ENCODE assay signal across 8 cellular contexts in the genomic region with DNA sequence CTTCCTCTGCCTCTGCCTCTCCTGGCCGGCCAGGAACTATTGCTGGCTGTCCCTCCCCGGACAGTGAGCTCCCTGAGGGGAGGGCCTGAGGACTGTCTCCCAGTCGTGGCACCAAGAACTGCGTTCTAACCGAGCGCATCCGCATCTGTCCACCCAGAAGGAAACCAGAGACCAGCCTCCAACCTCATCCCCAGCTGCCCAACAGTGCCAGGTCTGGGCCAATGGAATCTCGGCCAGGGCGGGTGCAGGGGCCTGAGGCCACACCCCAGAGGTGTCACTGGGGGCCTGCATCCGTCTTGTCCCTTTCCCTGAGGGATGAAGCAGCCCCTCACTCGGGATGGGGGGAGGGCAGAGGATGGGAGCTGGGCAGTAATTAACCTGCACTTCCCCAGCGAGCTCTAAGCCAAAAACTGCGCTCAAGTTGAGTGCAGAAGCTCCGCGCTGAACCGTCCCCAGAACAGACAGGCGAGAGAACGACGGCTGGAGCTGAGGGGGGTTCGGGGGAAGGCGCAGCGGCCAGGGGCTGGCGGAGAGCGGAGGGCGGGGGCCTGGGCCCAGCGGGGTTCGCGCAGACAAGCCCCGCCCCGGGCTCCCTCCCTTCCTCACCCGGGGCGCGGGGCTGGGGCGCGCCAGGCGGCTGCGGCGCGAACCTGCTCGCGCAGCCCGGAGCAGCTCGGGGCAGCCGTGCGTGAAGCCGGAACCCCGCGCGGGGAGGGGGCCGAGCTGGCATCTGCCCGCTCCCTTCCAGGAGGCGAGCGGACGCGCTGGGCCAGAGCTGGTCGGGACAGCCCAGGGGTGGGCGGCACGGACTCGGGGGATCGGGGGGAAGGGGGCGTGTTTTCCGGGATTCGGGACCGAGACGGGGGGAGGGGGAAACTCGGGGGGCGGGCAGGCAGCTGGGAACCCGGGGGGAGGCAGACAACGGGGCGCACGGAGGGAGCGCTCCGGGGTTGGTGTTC. TPM values are rescaled to one million over a fixed set of nuclear protein-coding genes. Genes with fewer than 3 reads are reported as not detected.
DNase-seq lines count a peak whose midpoint lies in the region; ATAC-seq and TF ChIP-seq lines count a peak whose summit lies in the region.

No MANE protein-coding gene starts in this region.

- BruUV-seq in A673 (replicated peaks; lab: Mats Ljungman, UMichigan), result no TSS peak

- H3K4me3 ChIP-seq in A673 (ENCODE audit: low read depth, low read length, poor library complexity, severe bottlenecking) (peak overlapping the region; percentile 74), liver (ENCODE audit: low read depth in 1 of 3, low read length in 3 of 3) (peak overlapping the region; percentile 63 to 84 (median 77))

- H3K27me3 ChIP-seq in A673 (replicated peaks; ENCODE audit: insufficient read depth, low read depth, low read length, poor library complexity) (no peaks in the 10 kb centered on the region), liver (ENCODE audit: control insufficient read depth in 4 of 4, insufficient read depth in 4 of 4, low read length in 3 of 4) (no peaks in the 10 kb centered on the region)

- intact Hi-C loops in A673 (cut with micrococcal nuclease; ENCODE audit: unreplicated experiment), result no loop called here

- peak overlapping the region in 1 of 2 donors; percentile 18 for H3K9ac ChIP-seq in liver (ENCODE audit: low read depth in 1 of 2, low read length in 2 of 2)

- H3K4me1 ChIP-seq in A673 (ENCODE audit: insufficient read depth, low read length, poor library complexity, severe bottlenecking), result peaks cover 31% of the 10 kb centered on the region
- H3K4me1 ChIP-seq in liver (ENCODE audit: control insufficient read depth in 4 of 4, insufficient read depth in 4 of 4, low read length in 3 of 4), result peaks cover 0 to 13% (median 7%) of the 10 kb centered on the region in 4 donors

- CTCF ChIA-PET in A673 (lab: Charles Lee), result interaction anchor here (0.6 to 1.9 kb wide), 9 partner anchors 15 to 1157 kb away, joined by 3 to 8 read pairs (median 4); a partner anchor contains a TSS

- TF ChIP-seq CTCF in A673 (conservative IDR thresholded peaks at IDR 0.05; ENCODE audit: low read depth, low read length) (no peak), liver (IDR thresholded peaks at IDR 0.05; ENCODE audit: low read depth, low read length, missing input control) (no peak)

- DNase-seq in A673 (ENCODE audit: low spot score) (peak; percentile 80), NCI-H446 (lab: John Stamatoyannopoulos, UW) (peak; percentile 41 to 80), dermis microvascular lymphatic vessel endothelial cell (ENCODE audit: low read depth in 2 of 2) (peak; percentile 24 to 75)
- DNase-seq in activated CD4-positive, alpha-beta T cell treated with anti-CD3 and anti-CD28 coated beads, Interleukin-2, amount 50 U/mL, for 24 hours (ENCODE audit: low read depth in 1 of 2, low spot score in 1 of 2), result peak; percentile 5 to 11
- peak; percentile 51 to 62 for DNase-seq in stimulated activated CD4-positive, alpha-beta T cell treated with anti-CD3 and anti-CD28 coated beads, Interleukin-4, amount 100 ng/mL, for 4 hours

- 5% methylated on average over 73 of the region's 73 CpGs for WGBS in liver

- H3K9me3 ChIP-seq in A673 (ENCODE audit: low read depth, low read length, poor library complexity, severe bottlenecking), result no peaks in the 10 kb centered on the region
- no peaks in the 10 kb centered on the region for H3K9me3 ChIP-seq in liver (ENCODE audit: control insufficient read depth in 4 of 4, low read length in 3 of 4)

- no peak for TF ChIP-seq RAD21 in liver (IDR thresholded peaks at IDR 0.05)

- H3K27ac ChIP-seq in A673 (ENCODE audit: low read depth, low read length, poor library complexity, severe bottlenecking) (peak overlapping the region; percentile 54), liver (ENCODE audit: low read depth in 1 of 2, low read length in 2 of 2) (peak overlapping the region; percentile 81 to 90)

- no peaks in the 10 kb centered on the region for H3K36me3 ChIP-seq in A673 (ENCODE audit: insufficient read depth, low read length, poor library complexity, severe bottlenecking)
- no peaks in the 10 kb centered on the region for H3K36me3 ChIP-seq in liver (ENCODE audit: control insufficient read depth in 4 of 4, insufficient read depth in 3 of 4, low read depth in 1 of 4, low read length in 3 of 4)

- POLR2A ChIA-PET in A673 (lab: Charles Lee; ENCODE audit: low non-redundant PET), result interaction anchor here (0.5 to 0.6 kb wide), 2 partner anchors 34 to 175 kb away, joined by 3 to 6 read pairs; no protein-coding TSS in a partner anchor

- ATAC-seq in GM18858 (IDR thresholded peaks at IDR 0.05; ENCODE audit: unreplicated experiment), result peak; percentile 32
- ATAC-seq in HG03095 (IDR thresholded peaks at IDR 0.05; ENCODE audit: unreplicated experiment), result peak; percentile 46

TF ChIP-seq in liver, 16 proteins besides CTCF, POLR2A, EP300 and RAD21:
- TF ChIP-seq NR2F2 (IDR thresholded peaks at IDR 0.05) (no peak), FOXA1 (IDR thresholded peaks at IDR 0.05) (no peak)
- TF ChIP-seq, protein P1, sequence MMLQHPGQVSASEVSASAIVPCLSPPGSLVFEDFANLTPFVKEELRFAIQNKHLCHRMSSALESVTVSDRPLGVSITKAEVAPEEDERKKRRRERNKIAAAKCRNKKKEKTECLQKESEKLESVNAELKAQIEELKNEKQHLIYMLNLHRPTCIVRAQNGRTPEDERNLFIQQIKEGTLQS (IDR thresholded peaks at IDR 0.05), result no peak

RNA-seq across cellular contexts. Expression of a gene that starts 1.4 kb away (rescaled TPM):
- total RNA-seq in A673 (2021) (1.8 and 2.8 TPM in 2 replicates), dermis microvascular lymphatic vessel endothelial cell (5.5 and 7.6 TPM in 2 replicates), liver (1 to 10 TPM; 1.1 to 6.2 TPM)
- polyA plus RNA-seq in liver, result 1 to 10 TPM; 3.0 to 4.6 TPM

RNA-seq across cellular contexts. Expression of a gene that starts 13.2 kb away (rescaled TPM):
- total RNA-seq in A673 (2021), result not detected in 2 replicates
- total RNA-seq in dermis microvascular lymphatic vessel endothelial cell, result not detected in 2 replicates
- total RNA-seq in liver, result not detected
- under 1 TPM; 0.05 to 0.18 TPM for polyA plus RNA-seq in liver

RNA-seq across cellular contexts. Expression of a gene that starts 45.7 kb away (rescaled TPM):
- total RNA-seq in A673 (2021) (3.0 and 5.5 TPM in 2 replicates), dermis microvascular lymphatic vessel endothelial cell (0.64 and 0.89 TPM in 2 replicates), liver (1 to 10 TPM in 1 of 2 donors, under 1 TPM in 1; 0.42 to 1.3 TPM)
- 1 to 10 TPM; 1.4 to 1.6 TPM for polyA plus RNA-seq in liver

RNA-seq across cellular contexts. Expression of a gene that starts 46.6 kb away (rescaled TPM):
- total RNA-seq in A673 (2021) (1.9 TPM in 1 of 2 replicates, not detected in the other), dermis microvascular lymphatic vessel endothelial cell (6.4 and 9.5 TPM in 2 replicates), liver (1 to 10 TPM in 1 of 2 donors, under 1 TPM in 1; 0.37 to 1.4 TPM)
- polyA plus RNA-seq in liver, result under 1 TPM in 1 of 2 donors, not detected in 1; 0.98 TPM

RNA-seq across cellular contexts. Expression of a gene that starts 53.5 kb away (rescaled TPM):
- total RNA-seq in A673 (2021) (197 and 206 TPM in 2 replicates), dermis microvascular lymphatic vessel endothelial cell (40.2 and 51.7 TPM in 2 replicates), liver (10 to 100 TPM; 48.2 to 50.1 TPM)
- polyA plus RNA-seq in liver, result 100 to 1,000 TPM; 122 to 123 TPM

Comparison
In these comparisons a context has a peak if more than half of its experiments do, and no peak if none do; other contexts are left out.
1. Peak in every context shown above with its lines: DNase-seq, ATAC-seq, H3K4me3 ChIP-seq and H3K27ac ChIP-seq.
2. DNase-seq: peak in every context shown above with its lines; median percentile 80 in A673; 60 in NCI-H446; 56 in stimulated activated CD4-positive, alpha-beta T cell treated with anti-CD3 and anti-CD28 coated beads, Interleukin-4, amount 100 ng/mL, for 4 hours; 50 in dermis microvascular lymphatic vessel endothelial cell; 8 in activated CD4-positive, alpha-beta T cell treated with anti-CD3 and anti-CD28 coated beads, Interleukin-2, amount 50 U/mL, for 24 hours.